In the genomic region with DNA sequence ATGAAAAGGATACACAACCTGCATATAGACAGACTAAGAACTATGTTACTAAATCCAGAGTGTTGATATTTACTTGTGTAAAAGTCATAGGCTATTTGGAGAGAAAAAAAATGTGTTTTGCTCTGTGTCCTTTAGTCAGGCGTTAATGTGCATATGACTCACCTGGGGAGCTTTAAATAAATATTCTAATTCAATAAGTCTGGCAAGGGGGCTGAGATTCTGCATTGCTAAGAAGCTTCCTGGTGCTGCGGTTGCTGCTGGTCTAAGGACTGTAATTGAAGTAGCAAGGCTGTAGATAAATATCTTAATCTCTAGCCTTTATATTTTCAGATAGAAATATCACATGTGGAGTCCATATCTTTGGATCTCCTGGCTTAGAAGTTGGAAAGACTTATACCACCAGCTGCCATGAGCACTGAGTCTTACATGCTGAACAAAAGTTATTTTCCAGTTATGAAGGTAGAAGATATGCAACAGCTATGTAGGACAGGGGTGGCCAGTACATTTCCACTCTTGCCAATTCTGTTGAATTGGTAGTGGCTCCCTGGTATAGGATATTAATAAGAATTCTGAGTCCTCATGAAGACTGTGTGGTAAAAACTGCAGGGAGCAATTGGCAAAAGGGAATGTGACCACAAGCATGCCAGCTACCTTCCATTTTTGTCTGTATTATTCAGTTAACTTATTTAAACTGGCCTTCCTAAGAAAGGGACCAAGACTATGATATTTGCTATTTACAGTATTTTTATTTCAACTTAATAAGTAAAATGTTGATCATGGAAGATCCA, we compare ENCODE assay signal across 1 cellular context.
TF ChIP-seq lines count a peak whose summit lies in the region.

No MANE protein-coding gene starts in this region.

TF ChIP-seq in WTC11, 78 proteins besides CTCF, POLR2A, EP300 and RAD21:
- TF ChIP-seq SOX15 (CRISPR knock-in tag; IDR thresholded peaks at IDR 0.05), result no peak
- TF ChIP-seq ZNF232 (CRISPR knock-in tag; IDR thresholded peaks at IDR 0.05), result no peak
- no peak for TF ChIP-seq E2F5 (CRISPR knock-in tag; IDR thresholded peaks at IDR 0.05)
- TF ChIP-seq ETV6 (CRISPR knock-in tag; IDR thresholded peaks at IDR 0.05), result no peak
- no peak for TF ChIP-seq SP1 (CRISPR knock-in tag; conservative IDR thresholded peaks at IDR 0.05)
- TF ChIP-seq NR3C1 (CRISPR knock-in tag; conservative IDR thresholded peaks at IDR 0.05; ENCODE audit: low read depth), result no peak
- no peak for TF ChIP-seq ZNF219 (CRISPR knock-in tag; IDR thresholded peaks at IDR 0.05; ENCODE audit: borderline replicate concordance)
- TF ChIP-seq USF2 (CRISPR knock-in tag; IDR thresholded peaks at IDR 0.05), result no peak
- no peak for TF ChIP-seq NR2C2 (CRISPR knock-in tag; IDR thresholded peaks at IDR 0.05)
- no peak for TF ChIP-seq NFYB (CRISPR knock-in tag; conservative IDR thresholded peaks at IDR 0.05; ENCODE audit: low read depth)
- no peak for TF ChIP-seq RELA (CRISPR knock-in tag; IDR thresholded peaks at IDR 0.05; ENCODE audit: borderline replicate concordance)
- no peak for TF ChIP-seq AR (CRISPR knock-in tag; IDR thresholded peaks at IDR 0.05)
- no peak for TF ChIP-seq CBFB (CRISPR knock-in tag; IDR thresholded peaks at IDR 0.05; ENCODE audit: low read depth)
